9 cellular contexts compared by ENCODE assay signal in genomic region chr11:105046898-105047579, GRCh38. TPM values are rescaled to one million over a fixed set of nuclear protein-coding genes. Genes with fewer than 3 reads are reported as not detected.
DNase-seq lines count a peak whose midpoint lies in the region; ATAC-seq and TF ChIP-seq lines count a peak whose summit lies in the region.
"Had no signal": no experiment of that assay in that cellular context is flagged by ENCODE, and none has a peak within 500 bp of the region (broad histone marks: within the 10 kb centered on the region; RNA-seq: fewer than 3 reads in every experiment).

No MANE protein-coding gene starts in this region.

- intact Hi-C loops in sciatic nerve (cut with DNase I) (no loop called here), lower leg skin (cut with DNase I; ENCODE audit: low total_unique reads) (no loop called here)

- WGBS in lower leg skin, 2 donors: 45 to 58% methylated on average over 8 of the region's 8 CpGs

- TF ChIP-seq POLR2A in lower leg skin (IDR thresholded peaks at IDR 0.05): no peak

- TF ChIP-seq CTCF in lower leg skin (IDR thresholded peaks at IDR 0.05): no peak

- peak overlapping the region; percentile 90 for H3K27ac ChIP-seq in SJSA1

- no peaks in the 10 kb centered on the region for H3K27me3 ChIP-seq in SJSA1 (replicated peaks)

- H3K4me3 ChIP-seq in SJSA1 (no peak overlapping the region), lower leg skin (ENCODE audit: low read depth, poor library complexity, severe bottlenecking) (no peak overlapping the region)

- no peaks in the 10 kb centered on the region for H3K36me3 ChIP-seq in SJSA1

- no peaks in the 10 kb centered on the region for H3K9me3 ChIP-seq in SJSA1 (replicated peaks)

- DNase-seq in ELF-1 (ENCODE audit: low read depth, low spot score) (peak; percentile 37), SJSA1 (ENCODE audit: low read depth in 1 of 2, low spot score in 2 of 2) (peak; percentile 84 to 92), foreskin melanocyte (peak; percentile 96), sciatic nerve (ENCODE audit: low spot score) (no peak), UCSD-AML1 (lab: John Stamatoyannopoulos, UW; ENCODE audit: unreplicated experiment) (no peak), lower leg skin (ENCODE audit: low spot score in 2 of 2) (no peak)
- DNase-seq: stimulated activated CD4-positive, alpha-beta T cell treated with anti-CD3 and anti-CD28 coated beads, Interleukin-12 subunit alpha, Interleukin-12 subunit beta, amount 100 ng/mL, for 4 hours had no signal

- H3K4me1 ChIP-seq in SJSA1 (replicated peaks): peaks cover 26% of the 10 kb centered on the region

- ATAC-seq in sciatic nerve (peak; percentile 55), GM18517 (IDR thresholded peaks at IDR 0.05; ENCODE audit: unreplicated experiment) (no peak), GM21390 (IDR thresholded peaks at IDR 0.05; ENCODE audit: unreplicated experiment) (no peak)

RNA-seq across cellular contexts. Expression of gene CARD16, which starts 1.9 kb away (rescaled TPM):
- 36.7 and 123 TPM in 2 replicates for total RNA-seq in SJSA1 (2014; rRNA removed; shearing (Covaris generic))
- total RNA-seq in sciatic nerve (40.4 TPM), lower leg skin (1 to 10 TPM; 3.8 to 9.0 (median 4.4) TPM)

RNA-seq across cellular contexts. Expression of gene CASP1, which starts 12.1 kb away (rescaled TPM):
- 3.1 and 4.1 TPM in 2 replicates for total RNA-seq in SJSA1 (2014; rRNA removed; shearing (Covaris generic))
- total RNA-seq in sciatic nerve (31.9 TPM), lower leg skin (10 to 100 TPM; 17.8 to 31.6 (median 22.5) TPM)

RNA-seq across cellular contexts. Expression of gene CASP5, which starts 24.1 kb away (rescaled TPM):
- not detected in 2 replicates for total RNA-seq in SJSA1 (2014; rRNA removed; shearing (Covaris generic))
- total RNA-seq in sciatic nerve (0.76 TPM), lower leg skin (under 1 TPM in 1 of 4 donors, not detected in 3; 0.21 TPM)

Comparison
In these comparisons a context has a peak if more than half of its experiments do, and no peak if none do; other contexts are left out.
1. DNase-seq: peak in ELF-1 (single experiment), SJSA1 (2 of 2) and foreskin melanocyte (single experiment); none in sciatic nerve (single experiment), UCSD-AML1 (single experiment) and lower leg skin (0 of 2).